9 cellular contexts compared by ENCODE assay signal in genomic region chr17:2259769-2260536, GRCh38. TPM values are rescaled to one million over a fixed set of nuclear protein-coding genes. Genes with fewer than 3 reads are reported as not detected.
DNase-seq lines count a peak whose midpoint lies in the region; ATAC-seq lines count a peak whose summit lies in the region.
"Had no signal": no experiment of that assay in that cellular context is flagged by ENCODE, and none has a peak within 500 bp of the region (broad histone marks: within the 10 kb centered on the region; RNA-seq: fewer than 3 reads in every experiment).

No MANE protein-coding gene starts in this region.

- ATAC-seq in GM19438 (IDR thresholded peaks at IDR 0.05; ENCODE audit: low read depth, unreplicated experiment), result peak; percentile 64
- ATAC-seq in activated T-cell treated with anti-CD3 and anti-CD28 coated beads, Interleukin-2, amount 50 U/mL, for 72 hours (replicated peaks in 1 of 2), result peak; percentile 81 to 84
- peak; percentile 95 to 96 for ATAC-seq in natural killer cell treated with Interleukin-12 subunit alpha and Interleukin-12 subunit beta and Interleukin-15 and Interleukin-18, amount 100 ng/mL, for 72 hours
- ATAC-seq: Panc1 had no signal

- peak; percentile 86 to 87 for DNase-seq in activated T-cell treated with anti-CD3 and anti-CD28 coated beads, Interleukin-2, amount 50 U/mL, for 72 hours
- peak; percentile 89 for DNase-seq in natural killer cell treated with Interleukin-12 subunit alpha and Interleukin-12 subunit beta and Interleukin-15 and Interleukin-18, amount 100 ng/mL, for 72 hours (ENCODE audit: low spot score)
- DNase-seq in NCI-H2227 treated with DMSO at 0.1 percent for 48 hours (lab: John Stamatoyannopoulos, UW), result no peak
- DNase-seq in HuH-7.5 (ENCODE audit: low spot score), result no peak
- no peak for DNase-seq in iPS-NIHi7 (ENCODE audit: extremely low spot score)
- no peak for DNase-seq in DMS153 treated with DMSO at 0.1 percent for 48 hours (lab: John Stamatoyannopoulos, UW; ENCODE audit: unreplicated experiment)

- no peaks in the 10 kb centered on the region for H3K9me3 Mint-ChIP-seq in IgD-negative memory B cell
- H3K9me3 Mint-ChIP-seq in activated T-cell treated with anti-CD3 and anti-CD28 coated beads, Interleukin-2, amount 50 U/mL, for 72 hours, result no peaks in the 10 kb centered on the region
- H3K9me3 Mint-ChIP-seq in natural killer cell treated with Interleukin-12 subunit alpha and Interleukin-12 subunit beta and Interleukin-15 and Interleukin-18, amount 100 ng/mL, for 72 hours, result peaks cover 3% of the 10 kb centered on the region

- H3K4me3 Mint-ChIP-seq in IgD-negative memory B cell, result peak overlapping the region in 3 of 4 donors; percentile 14 to 86 (median 57)
- H3K4me3 Mint-ChIP-seq in activated T-cell treated with anti-CD3 and anti-CD28 coated beads, Interleukin-2, amount 50 U/mL, for 72 hours, result peak overlapping the region; percentile 72 to 82
- H3K4me3 Mint-ChIP-seq in natural killer cell treated with Interleukin-12 subunit alpha and Interleukin-12 subunit beta and Interleukin-15 and Interleukin-18, amount 100 ng/mL, for 72 hours, result peak overlapping the region; percentile 84

- peak overlapping the region; percentile 19 to 95 (median 69) for H3K27ac Mint-ChIP-seq in IgD-negative memory B cell
- H3K27ac Mint-ChIP-seq in activated T-cell treated with anti-CD3 and anti-CD28 coated beads, Interleukin-2, amount 50 U/mL, for 72 hours, result peak overlapping the region; percentile 95
- H3K27ac Mint-ChIP-seq in natural killer cell treated with Interleukin-12 subunit alpha and Interleukin-12 subunit beta and Interleukin-15 and Interleukin-18, amount 100 ng/mL, for 72 hours, result peak overlapping the region; percentile 92

- H3K27me3 Mint-ChIP-seq in IgD-negative memory B cell, result no peaks in the 10 kb centered on the region
- H3K27me3 Mint-ChIP-seq in activated T-cell treated with anti-CD3 and anti-CD28 coated beads, Interleukin-2, amount 50 U/mL, for 72 hours (ENCODE audit: low read depth), result no peaks in the 10 kb centered on the region
- H3K27me3 Mint-ChIP-seq in natural killer cell treated with Interleukin-12 subunit alpha and Interleukin-12 subunit beta and Interleukin-15 and Interleukin-18, amount 100 ng/mL, for 72 hours, result no peaks in the 10 kb centered on the region

- peaks cover 19 to 31% (median 20%) of the 10 kb centered on the region in 3 donors for H3K4me1 Mint-ChIP-seq in IgD-negative memory B cell
- peaks cover 74% of the 10 kb centered on the region for H3K4me1 Mint-ChIP-seq in activated T-cell treated with anti-CD3 and anti-CD28 coated beads, Interleukin-2, amount 50 U/mL, for 72 hours (ENCODE audit: low read depth)
- peaks cover 63 to 64% of the 10 kb centered on the region in 2 donors for H3K4me1 Mint-ChIP-seq in natural killer cell treated with Interleukin-12 subunit alpha and Interleukin-12 subunit beta and Interleukin-15 and Interleukin-18, amount 100 ng/mL, for 72 hours (ENCODE audit: low read depth in 2 of 2)

- H3K36me3 Mint-ChIP-seq in IgD-negative memory B cell, result peaks cover 2% of the 10 kb centered on the region
- H3K36me3 Mint-ChIP-seq in activated T-cell treated with anti-CD3 and anti-CD28 coated beads, Interleukin-2, amount 50 U/mL, for 72 hours (ENCODE audit: insufficient read depth in 2 of 2), result peaks cover 10 to 13% of the 10 kb centered on the region in 2 donors
- H3K36me3 Mint-ChIP-seq in natural killer cell treated with Interleukin-12 subunit alpha and Interleukin-12 subunit beta and Interleukin-15 and Interleukin-18, amount 100 ng/mL, for 72 hours, result peaks cover 17% of the 10 kb centered on the region

RNA-seq across cellular contexts. Expression of gene SMG6, which starts 43.6 kb away (rescaled TPM):
- polyA plus RNA-seq in IgD-negative memory B cell, result 5.9 TPM
- total RNA-seq in activated T-cell treated with anti-CD3 and anti-CD28 coated beads, Interleukin-2, amount 50 U/mL, for 72 hours, result 10 to 100 TPM; 47.3 to 54.1 TPM
- total RNA-seq in natural killer cell treated with Interleukin-12 subunit alpha and Interleukin-12 subunit beta and Interleukin-15 and Interleukin-18, amount 100 ng/mL, for 72 hours, result 10 to 100 TPM; 33.6 to 74.7 TPM

RNA-seq across cellular contexts. Expression of gene SRR, which starts 43.8 kb away (rescaled TPM):
- polyA plus RNA-seq in IgD-negative memory B cell, result 3.4 TPM
- total RNA-seq in activated T-cell treated with anti-CD3 and anti-CD28 coated beads, Interleukin-2, amount 50 U/mL, for 72 hours, result 10 to 100 TPM; 20.9 to 26.8 TPM
- total RNA-seq in natural killer cell treated with Interleukin-12 subunit alpha and Interleukin-12 subunit beta and Interleukin-15 and Interleukin-18, amount 100 ng/mL, for 72 hours, result 10 to 100 TPM; 19.8 to 21.3 TPM

Comparison
In these comparisons a context has a peak if more than half of its experiments do, and no peak if none do; other contexts are left out.
1. DNase-seq: peak in activated T-cell treated with anti-CD3 and anti-CD28 coated beads, Interleukin-2, amount 50 U/mL, for 72 hours (2 of 2) and natural killer cell treated with Interleukin-12 subunit alpha and Interleukin-12 subunit beta and Interleukin-15 and Interleukin-18, amount 100 ng/mL, for 72 hours (single experiment); none in NCI-H2227 treated with DMSO at 0.1 percent for 48 hours (single experiment), HuH-7.5 (single experiment), iPS-NIHi7 (single experiment) and DMS153 treated with DMSO at 0.1 percent for 48 hours (single experiment).
2. Peak in every context shown above with its lines, with median percentiles within 50 percentile points of each other: ATAC-seq, H3K27ac Mint-ChIP-seq and H3K4me3 Mint-ChIP-seq.